1 cellular context compared by ENCODE assay signal in the genomic region with DNA sequence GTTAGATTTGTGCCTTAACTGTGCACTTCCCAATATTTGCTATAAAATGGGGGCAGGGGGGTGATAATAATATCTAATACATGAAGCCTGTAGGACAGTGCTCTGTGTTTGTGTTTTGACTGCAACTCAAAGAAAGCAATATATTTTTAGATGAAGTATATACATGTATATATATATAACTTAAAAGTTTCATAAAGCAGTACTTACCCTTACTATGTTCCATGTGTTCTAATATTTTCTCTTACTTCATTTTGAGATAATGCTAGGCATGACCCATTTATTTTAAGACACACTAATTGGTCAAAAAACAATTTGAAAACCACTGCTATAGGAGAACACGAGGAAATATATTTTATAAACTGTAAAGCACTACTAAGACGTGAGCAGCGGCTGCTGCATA.
TF ChIP-seq lines count a peak whose summit lies in the region.

No MANE protein-coding gene starts in this region.

TF ChIP-seq in K562, 482 proteins besides CTCF, POLR2A, EP300 and RAD21:
- TF ChIP-seq TCF3 (CRISPR knock-in tag; IDR thresholded peaks at IDR 0.05) (no peak), CHD1 (IDR thresholded peaks at IDR 0.05; ENCODE audit: low read length) (no peak), POLR2G (IDR thresholded peaks at IDR 0.05; ENCODE audit: low read depth, low read length) (0 out of 2 replicates have a peak, but pooled peaks have one; percentile 19), MAFG (tag; conservative IDR thresholded peaks at IDR 0.05) (no peak), ZNF121 (CRISPR knock-in tag; conservative IDR thresholded peaks at IDR 0.05) (no peak)
- TF ChIP-seq, protein P1, sequence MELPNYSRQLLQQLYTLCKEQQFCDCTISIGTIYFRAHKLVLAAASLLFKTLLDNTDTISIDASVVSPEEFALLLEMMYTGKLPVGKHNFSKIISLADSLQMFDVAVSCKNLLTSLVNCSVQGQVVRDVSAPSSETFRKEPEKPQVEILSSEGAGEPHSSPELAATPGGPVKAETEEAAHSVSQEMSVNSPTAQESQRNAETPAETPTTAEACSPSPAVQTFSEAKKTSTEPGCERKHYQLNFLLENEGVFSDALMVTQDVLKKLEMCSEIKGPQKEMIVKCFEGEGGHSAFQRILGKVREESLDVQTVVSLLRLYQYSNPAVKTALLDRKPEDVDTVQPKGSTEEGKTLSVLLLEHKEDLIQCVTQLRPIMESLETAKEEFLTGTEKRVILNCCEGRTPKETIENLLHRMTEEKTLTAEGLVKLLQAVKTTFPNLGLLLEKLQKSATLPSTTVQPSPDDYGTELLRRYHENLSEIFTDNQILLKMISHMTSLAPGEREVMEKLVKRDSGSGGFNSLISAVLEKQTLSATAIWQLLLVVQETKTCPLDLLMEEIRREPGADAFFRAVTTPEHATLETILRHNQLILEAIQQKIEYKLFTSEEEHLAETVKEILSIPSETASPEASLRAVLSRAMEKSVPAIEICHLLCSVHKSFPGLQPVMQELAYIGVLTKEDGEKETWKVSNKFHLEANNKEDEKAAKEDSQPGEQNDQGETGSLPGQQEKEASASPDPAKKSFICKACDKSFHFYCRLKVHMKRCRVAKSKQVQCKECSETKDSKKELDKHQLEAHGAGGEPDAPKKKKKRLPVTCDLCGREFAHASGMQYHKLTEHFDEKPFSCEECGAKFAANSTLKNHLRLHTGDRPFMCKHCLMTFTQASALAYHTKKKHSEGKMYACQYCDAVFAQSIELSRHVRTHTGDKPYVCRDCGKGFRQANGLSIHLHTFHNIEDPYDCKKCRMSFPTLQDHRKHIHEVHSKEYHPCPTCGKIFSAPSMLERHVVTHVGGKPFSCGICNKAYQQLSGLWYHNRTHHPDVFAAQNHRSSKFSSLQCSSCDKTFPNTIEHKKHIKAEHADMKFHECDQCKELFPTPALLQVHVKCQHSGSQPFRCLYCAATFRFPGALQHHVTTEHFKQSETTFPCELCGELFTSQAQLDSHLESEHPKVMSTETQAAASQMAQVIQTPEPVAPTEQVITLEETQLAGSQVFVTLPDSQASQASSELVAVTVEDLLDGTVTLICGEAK (IDR thresholded peaks at IDR 0.05): no peak
- TF ChIP-seq, protein P1 (CRISPR knock-in tag; IDR thresholded peaks at IDR 0.05): no peak
- TF ChIP-seq, protein P2, sequence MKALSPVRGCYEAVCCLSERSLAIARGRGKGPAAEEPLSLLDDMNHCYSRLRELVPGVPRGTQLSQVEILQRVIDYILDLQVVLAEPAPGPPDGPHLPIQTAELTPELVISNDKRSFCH (CRISPR knock-in tag; IDR thresholded peaks at IDR 0.05): no peak
- TF ChIP-seq, protein P2 (tag; IDR thresholded peaks at IDR 0.05): no peak
